ENCODE assay signal across 8 cellular contexts in the genomic region with DNA sequence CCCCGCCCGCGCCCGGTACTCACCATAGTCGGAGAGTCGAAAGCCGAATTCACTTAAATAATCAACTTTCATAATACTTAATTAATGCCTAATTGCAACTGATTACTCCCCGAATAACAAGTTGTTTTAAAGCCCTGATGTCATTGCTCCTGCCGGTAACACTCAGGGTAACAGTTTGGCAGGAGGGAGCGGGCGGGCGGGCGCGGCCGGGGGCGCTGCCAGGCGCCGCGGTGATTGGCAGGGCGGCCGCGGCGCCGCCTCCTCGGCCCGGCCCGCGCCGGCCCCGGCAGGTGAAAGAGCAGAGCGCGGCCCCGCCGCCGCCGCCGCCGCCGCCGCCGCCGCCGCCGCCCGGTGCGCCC.
DNase-seq lines count a peak whose midpoint lies in the region; ATAC-seq and TF ChIP-seq lines count a peak whose summit lies in the region.

No MANE protein-coding gene starts in this region.

- in situ Hi-C loops in mammary epithelial cell (cut with MboI; ENCODE audit: low sequenced_read_pairs in 2 of 2) = loop anchor here in 1 of 2 donors (25.0 kb wide), 1 partner anchor 168 kb away; no protein-coding TSS in a partner anchor

- TF ChIP-seq CTCF in mammary epithelial cell (conservative IDR thresholded peaks at IDR 0.05 in 1 of 2, IDR thresholded peaks at IDR 0.05 in 1 of 2; ENCODE audit: extremely low read depth in 1 of 2, insufficient read depth in 1 of 2, low read depth in 1 of 2, low read length in 2 of 2) (no peak), lower lobe of right lung (IDR thresholded peaks at IDR 0.05) (no peak)

- H2AFZ ChIP-seq in mammary epithelial cell (ENCODE audit: low read depth, low read length) = peak overlapping the region; percentile 87

- no peaks in the 10 kb centered on the region for H3K27me3 ChIP-seq in mammary epithelial cell (ENCODE audit: insufficient read depth, low read length)
- no peaks in the 10 kb centered on the region for H3K27me3 ChIP-seq in lower lobe of right lung (ENCODE audit: low read depth)

- H3K27ac ChIP-seq in mammary epithelial cell (ENCODE audit: insufficient read depth, low read depth, low read length) (no peak overlapping the region), lower lobe of right lung (peak overlapping the region; percentile 93)

- intact Hi-C loops in mammary epithelial cell (cut with micrococcal nuclease) (loop anchor here (2.0 to 10.0 kb wide), 3 partner anchors 103 to 251 kb away; a partner anchor contains a TSS), lower lobe of right lung (cut with DNase I) (no loop called here)

- H3K79me2 ChIP-seq in mammary epithelial cell (ENCODE audit: insufficient read depth, low read length) = peaks cover 21% of the 10 kb centered on the region

- peak overlapping the region; percentile 75 for H3K4me3 Mint-ChIP-seq in stimulated activated effector memory CD8-positive, alpha-beta T cell treated with anti-CD3 and anti-CD28 coated beads, Interleukin-12 subunit alpha, Interleukin-12 subunit beta, amount 100 ng/mL, for 72 hours

- peak overlapping the region; percentile 87 for H3K4me2 ChIP-seq in mammary epithelial cell (ENCODE audit: insufficient read depth, low read depth, low read length)

- BruUV-seq in mammary epithelial cell (replicated peaks; lab: Mats Ljungman, UMichigan) = no TSS peak

- H3K36me3 Mint-ChIP-seq in stimulated activated effector memory CD8-positive, alpha-beta T cell treated with anti-CD3 and anti-CD28 coated beads, Interleukin-12 subunit alpha, Interleukin-12 subunit beta, amount 100 ng/mL, for 72 hours = peaks cover 7% of the 10 kb centered on the region

- no peaks in the 10 kb centered on the region for H3K9me3 ChIP-seq in mammary epithelial cell (replicated peaks; ENCODE audit: insufficient read depth, low read length)
- no peaks in the 10 kb centered on the region for H3K9me3 ChIP-seq in lower lobe of right lung

- peak; percentile 40 for ATAC-seq in HG03432 (IDR thresholded peaks at IDR 0.05; ENCODE audit: unreplicated experiment)
- peak; percentile 37 to 47 for ATAC-seq in lower lobe of right lung
- ATAC-seq in stimulated activated effector memory CD8-positive, alpha-beta T cell treated with anti-CD3 and anti-CD28 coated beads, Interleukin-12 subunit alpha, Interleukin-12 subunit beta, amount 100 ng/mL, for 72 hours = peak; percentile 70

- H3K4me3 ChIP-seq in mammary epithelial cell (replicated peaks in 1 of 3; ENCODE audit: insufficient read depth in 1 of 3, low read depth in 2 of 3, low read length in 3 of 3) = peak overlapping the region; percentile 35 to 65 (median 61)
- peak overlapping the region; percentile 78 for H3K4me3 ChIP-seq in lower lobe of right lung

- peaks cover 63% of the 10 kb centered on the region for H3K4me1 Mint-ChIP-seq in stimulated activated effector memory CD8-positive, alpha-beta T cell treated with anti-CD3 and anti-CD28 coated beads, Interleukin-12 subunit alpha, Interleukin-12 subunit beta, amount 100 ng/mL, for 72 hours

- dilution Hi-C loops in mammary epithelial cell (cut with HindIII; ENCODE audit: low sequenced_read_pairs) = no loop called here

- no peaks in the 10 kb centered on the region for H3K36me3 ChIP-seq in mammary epithelial cell (ENCODE audit: insufficient read depth, low read length)
- no peaks in the 10 kb centered on the region for H3K36me3 ChIP-seq in lower lobe of right lung

- H3K4me1 ChIP-seq in mammary epithelial cell (ENCODE audit: insufficient read depth, low read length) = peaks cover 15% of the 10 kb centered on the region
- peaks cover 62% of the 10 kb centered on the region for H3K4me1 ChIP-seq in lower lobe of right lung

- WGBS in mammary epithelial cell (ENCODE audit: low coverage, missing lambda C conversion rate) = no CpG with 5 or more reads among the region's 46 CpGs

- no peak overlapping the region for H3K9ac ChIP-seq in mammary epithelial cell (ENCODE audit: insufficient read depth, low read length)

- H3K9me3 Mint-ChIP-seq in stimulated activated effector memory CD8-positive, alpha-beta T cell treated with anti-CD3 and anti-CD28 coated beads, Interleukin-12 subunit alpha, Interleukin-12 subunit beta, amount 100 ng/mL, for 72 hours = no peaks in the 10 kb centered on the region

- CTCF ChIA-PET in mammary epithelial cell (lab: Charles Lee; ENCODE audit: low non-redundant PET) = no interaction called here

- no peaks in the 10 kb centered on the region for H4K20me1 ChIP-seq in mammary epithelial cell (ENCODE audit: insufficient read depth, low read length)

- H3K27ac Mint-ChIP-seq in stimulated activated effector memory CD8-positive, alpha-beta T cell treated with anti-CD3 and anti-CD28 coated beads, Interleukin-12 subunit alpha, Interleukin-12 subunit beta, amount 100 ng/mL, for 72 hours = peak overlapping the region; percentile 80

- peak; percentile 75 for DNase-seq in activated CD8-positive, alpha-beta memory T cell treated with anti-CD3 and anti-CD28 coated beads for 24 hours
- no peak for DNase-seq in activated CD8-positive, alpha-beta memory T cell treated with anti-CD3 and anti-CD28 coated beads, Interleukin-2, amount 50 U/mL, for 48 hours
- DNase-seq in T-helper 2 cell = peak in 3 of 5 experiments; percentile 47 to 82 (median 66)
- DNase-seq in mammary epithelial cell = peak; percentile 47
- DNase-seq in lower lobe of right lung = no peak
- DNase-seq in stimulated activated effector memory CD8-positive, alpha-beta T cell treated with anti-CD3 and anti-CD28 coated beads, Interleukin-12 subunit alpha, Interleukin-12 subunit beta, amount 100 ng/mL, for 72 hours (ENCODE audit: low spot score in 2 of 2) = peak in 1 of 2 donors; percentile 65
- DNase-seq in ureter (ENCODE audit: low spot score) = no peak

Comparison
In these comparisons a context has a peak if more than half of its experiments do, and no peak if none do; other contexts are left out.
1. DNase-seq: peak in activated CD8-positive, alpha-beta memory T cell treated with anti-CD3 and anti-CD28 coated beads for 24 hours (single experiment), T-helper 2 cell (3 of 5) and mammary epithelial cell (single experiment); none in activated CD8-positive, alpha-beta memory T cell treated with anti-CD3 and anti-CD28 coated beads, Interleukin-2, amount 50 U/mL, for 48 hours (single experiment), lower lobe of right lung (single experiment) and ureter (single experiment).
2. Peak in every context shown above with its lines, with median percentiles within 50 percentile points of each other: ATAC-seq.